18 cellular contexts compared by ENCODE assay signal in genomic region chr19:35353635-35354034, GRCh38. TPM values are rescaled to one million over a fixed set of nuclear protein-coding genes. Genes with fewer than 3 reads are reported as not detected.
DNase-seq lines count a peak whose midpoint lies in the region; ATAC-seq, FAIRE-seq and TF ChIP-seq lines count a peak whose summit lies in the region.
"Had no signal": no experiment of that assay in that cellular context is flagged by ENCODE, and none has a peak within 500 bp of the region (broad histone marks: within the 10 kb centered on the region; RNA-seq: fewer than 3 reads in every experiment).

No MANE protein-coding gene starts in this region.

- FAIRE-seq in GM12892 (lab: Jason Lieb, UNC): no peak

- H3K27ac ChIP-seq in BLaER1 (no peak overlapping the region), mesenchymal stem cell (ENCODE audit: low read length, poor library complexity, severe bottlenecking) (no peak overlapping the region)
- H3K27ac ChIP-seq: gastrocnemius medialis, neutrophil, thoracic aorta had no signal

- TF ChIP-seq CTCF in choroid plexus epithelial cell (conservative IDR thresholded peaks at IDR 0.05; ENCODE audit: low read depth, low read length): peak; percentile 50

- no peaks in the 10 kb centered on the region for H3K79me1 ChIP-seq in mesenchymal stem cell (replicated peaks; ENCODE audit: low read length, poor library complexity, severe bottlenecking)

- H2AFZ ChIP-seq in mesenchymal stem cell (ENCODE audit: low read depth, low read length): no peak overlapping the region

- peak overlapping the region; percentile 93 for H3K4me2 ChIP-seq in BLaER1
- no peak overlapping the region for H3K4me2 ChIP-seq in mesenchymal stem cell (ENCODE audit: low read length, poor library complexity, severe bottlenecking)

- no peak overlapping the region for H3K18ac ChIP-seq in mesenchymal stem cell (ENCODE audit: low read depth in 1 of 2, low read length in 2 of 2)

- H3K4ac ChIP-seq in mesenchymal stem cell (ENCODE audit: low read depth in 1 of 2, low read length in 2 of 2): no peak overlapping the region

- no peak overlapping the region for H2BK12ac ChIP-seq in mesenchymal stem cell (ENCODE audit: low read length in 2 of 2)

- no peak for ATAC-seq in GM19452 (IDR thresholded peaks at IDR 0.05; ENCODE audit: unreplicated experiment)
- ATAC-seq: body of pancreas, gastrocnemius medialis had no signal

- H4K8ac ChIP-seq in mesenchymal stem cell (ENCODE audit: low read length): no peak overlapping the region

- TF ChIP-seq POLR2A in GM12892 (IDR thresholded peaks at IDR 0.05; ENCODE audit: low read depth, low read length): no peak

- no peak overlapping the region for H3K14ac ChIP-seq in mesenchymal stem cell (ENCODE audit: low read length in 2 of 2)

- H3K23ac ChIP-seq in mesenchymal stem cell (ENCODE audit: low read length in 2 of 2): no peak overlapping the region

- DNase-seq in H4 (ENCODE audit: low spot score): peak; percentile 15
- DNase-seq in choroid plexus epithelial cell (ENCODE audit: low read depth): peak; percentile 96
- peak; percentile 36 for DNase-seq in mesenchymal stem cell
- no peak for DNase-seq in GM12892 (ENCODE audit: insufficient read length)
- no peak for DNase-seq in NCI-H1417 treated with DMSO at 0.1 percent for 48 hours (lab: John Stamatoyannopoulos, UW)
- DNase-seq: cortex of kidney; gastrocnemius medialis; HFFc6; NCI-H187; NCI-H2227 treated with DMSO at 0.1 percent for 48 hours; stimulated activated CD4-positive, alpha-beta T cell treated with anti-CD3 and anti-CD28 coated beads, Interleukin-15, amount 100 ng/mL, for 24 hours had no signal

- H4K20me1 ChIP-seq in BLaER1: no peaks in the 10 kb centered on the region

- no peaks in the 10 kb centered on the region for H3K36me3 ChIP-seq in BLaER1
- no peaks in the 10 kb centered on the region for H3K36me3 ChIP-seq in mesenchymal stem cell (ENCODE audit: control insufficient read depth in 1 of 2, insufficient read depth in 2 of 2, low read depth in 1 of 2, low read length in 2 of 2)
- H3K36me3 ChIP-seq: gastrocnemius medialis, neutrophil, thoracic aorta had no signal

- H3K9me3 ChIP-seq in BLaER1: no peaks in the 10 kb centered on the region
- H3K9me3 ChIP-seq in mesenchymal stem cell (ENCODE audit: control insufficient read depth, low read length): no peaks in the 10 kb centered on the region
- H3K9me3 ChIP-seq: body of pancreas, gastrocnemius medialis, neutrophil, thoracic aorta had no signal

- WGBS in mesenchymal stem cell: 88% methylated on average over 7 of the region's 9 CpGs

- peaks cover 80% of the 10 kb centered on the region for H3K4me1 ChIP-seq in BLaER1
- H3K4me1 ChIP-seq in mesenchymal stem cell (ENCODE audit: control insufficient read depth, insufficient read depth, low read depth, low read length): no peaks in the 10 kb centered on the region
- H3K4me1 ChIP-seq: gastrocnemius medialis had no signal

- H3K4me3 ChIP-seq in BLaER1 (no peak overlapping the region), choroid plexus epithelial cell (ENCODE audit: low read depth, low read length) (no peak overlapping the region), mesenchymal stem cell (ENCODE audit: insufficient read depth in 1 of 2, low read depth in 1 of 2, low read length in 2 of 2) (no peak overlapping the region)
- H3K4me3 ChIP-seq: body of pancreas, gastrocnemius medialis, thoracic aorta had no signal

- H2BK15ac ChIP-seq in mesenchymal stem cell (ENCODE audit: low read depth, poor library complexity, severe bottlenecking): no peak overlapping the region

- no peak overlapping the region for H3K9ac ChIP-seq in BLaER1
- no peak overlapping the region for H3K9ac ChIP-seq in mesenchymal stem cell (ENCODE audit: low read length)

- no peaks in the 10 kb centered on the region for H3K27me3 ChIP-seq in BLaER1
- H3K27me3 ChIP-seq in mesenchymal stem cell (ENCODE audit: control insufficient read depth in 1 of 2, insufficient read depth in 1 of 2, low read length in 2 of 2): peaks cover 14 to 36% of the 10 kb centered on the region in 2 experiments
- H3K27me3 ChIP-seq: body of pancreas, gastrocnemius medialis, neutrophil had no signal

- H2AK5ac ChIP-seq in mesenchymal stem cell (ENCODE audit: low read length, severe bottlenecking): no peak overlapping the region

- no peak overlapping the region for H4K91ac ChIP-seq in mesenchymal stem cell (ENCODE audit: low read length)

- H2BK5ac ChIP-seq in mesenchymal stem cell (ENCODE audit: low read depth, low read length, poor library complexity, severe bottlenecking): no peak overlapping the region

- H2BK120ac ChIP-seq in mesenchymal stem cell (ENCODE audit: low read depth, low read length): no peak overlapping the region

RNA-seq across cellular contexts. Expression of gene FFAR3, which starts 4.6 kb away (rescaled TPM):
- total RNA-seq in H4 (2014; rRNA removed; shearing (Covaris generic)): 0.21 TPM in 1 of 2 replicates, not detected in the other
- polyA plus RNA-seq in mesenchymal stem cell (2013, experiment 1 of 2): 0.23 TPM
- polyA plus RNA-seq in mesenchymal stem cell (2013, experiment 2 of 2): 0.12 TPM
- polyA plus RNA-seq in GM12892 (2012; ENCODE audit: missing spikeins): not detected
- total RNA-seq: body of pancreas, gastrocnemius medialis, HFFc6, renal cortical epithelial cell, thoracic aorta had no signal
- polyA plus RNA-seq: IgD-negative memory B cell had no signal

RNA-seq across cellular contexts. Expression of gene FFAR1, which starts 5.9 kb away (rescaled TPM):
- not detected in 2 replicates for total RNA-seq in H4 (2014; rRNA removed; shearing (Covaris generic))
- not detected for polyA plus RNA-seq in mesenchymal stem cell (2013, experiment 1 of 2)
- not detected for polyA plus RNA-seq in mesenchymal stem cell (2013, experiment 2 of 2)
- 1.3 TPM for polyA plus RNA-seq in GM12892 (2012; ENCODE audit: missing spikeins)
- total RNA-seq: gastrocnemius medialis, HFFc6, renal cortical epithelial cell, thoracic aorta had no signal

RNA-seq across cellular contexts. Expression of gene GPR42, which starts 17.2 kb away (rescaled TPM):
- 0.21 TPM in 1 of 2 replicates, not detected in the other for total RNA-seq in H4 (2014; rRNA removed; shearing (Covaris generic))
- polyA plus RNA-seq in mesenchymal stem cell (2013, experiment 1 of 2): 0.06 TPM
- polyA plus RNA-seq in mesenchymal stem cell (2013, experiment 2 of 2): 0.08 TPM
- not detected for polyA plus RNA-seq in GM12892 (2012; ENCODE audit: missing spikeins)
- total RNA-seq: body of pancreas, gastrocnemius medialis, HFFc6, renal cortical epithelial cell, thoracic aorta had no signal
- polyA plus RNA-seq: IgD-negative memory B cell had no signal

RNA-seq across cellular contexts. Expression of gene CD22, which starts 24.6 kb away (rescaled TPM):
- 1.9 and 6.1 TPM in 2 replicates for total RNA-seq in H4 (2014; rRNA removed; shearing (Covaris generic))
- polyA plus RNA-seq in mesenchymal stem cell (2013, experiment 1 of 2): 0.21 TPM
- 0.10 TPM for polyA plus RNA-seq in mesenchymal stem cell (2013, experiment 2 of 2)
- 225 TPM for polyA plus RNA-seq in GM12892 (2012; ENCODE audit: missing spikeins)
- total RNA-seq: renal cortical epithelial cell had no signal

Comparison
In these comparisons a context has a peak if more than half of its experiments do, and no peak if none do; other contexts are left out.
1. DNase-seq: peak in H4 (single experiment), choroid plexus epithelial cell (single experiment) and mesenchymal stem cell (single experiment); none in GM12892 (single experiment) and NCI-H1417 treated with DMSO at 0.1 percent for 48 hours (single experiment).